In genomic region chr2:204024503-204024902, GRCh38 we compare ENCODE assay signal across 8 cellular contexts.
DNase-seq lines count a peak whose midpoint lies in the region; FAIRE-seq and TF ChIP-seq lines count a peak whose summit lies in the region.

No MANE protein-coding gene starts in this region.

- no peak overlapping the region for H3K4me3 Mint-ChIP-seq in astrocyte (ENCODE audit: unreplicated experiment)

- H3K4me1 Mint-ChIP-seq in astrocyte (ENCODE audit: low read depth, unreplicated experiment): peaks cover 18% of the 10 kb centered on the region

- H3K9ac ChIP-seq in astrocyte (ENCODE audit: low read length): no peak overlapping the region
- H3K9ac ChIP-seq in keratinocyte (ENCODE audit: control insufficient read depth, extremely low read depth, insufficient read depth, low read length): no peak overlapping the region

- H3K4me3 ChIP-seq in astrocyte (ENCODE audit: insufficient read depth, low read depth, low read length) (no peak overlapping the region), keratinocyte (ENCODE audit: control insufficient read depth in 2 of 3, extremely low read depth in 1 of 3, insufficient read depth in 2 of 3, low read depth in 1 of 3, low read length in 3 of 3) (no peak overlapping the region)

- no peak overlapping the region for H3K27ac Mint-ChIP-seq in astrocyte (ENCODE audit: unreplicated experiment)

- H3K4me1 ChIP-seq in astrocyte (ENCODE audit: insufficient read depth, low read length) (peaks cover 4% of the 10 kb centered on the region), keratinocyte (ENCODE audit: control insufficient read depth, extremely low read depth, insufficient read depth, low read length) (peaks cover 14% of the 10 kb centered on the region)

- H4K20me1 ChIP-seq in astrocyte (ENCODE audit: insufficient read depth, low read length) (no peaks in the 10 kb centered on the region), keratinocyte (ENCODE audit: control insufficient read depth, extremely low read depth, insufficient read depth, low read length) (no peaks in the 10 kb centered on the region)

- no peaks in the 10 kb centered on the region for H3K27me3 Mint-ChIP-seq in astrocyte (ENCODE audit: low read depth, unreplicated experiment)

- H3K79me2 ChIP-seq in astrocyte (ENCODE audit: insufficient read depth, low read length) (no peaks in the 10 kb centered on the region), keratinocyte (ENCODE audit: control insufficient read depth, insufficient read depth, low read length) (no peaks in the 10 kb centered on the region)

- peaks cover 4% of the 10 kb centered on the region for H3K27me3 ChIP-seq in astrocyte (ENCODE audit: insufficient read depth, low read length)
- no peaks in the 10 kb centered on the region for H3K27me3 ChIP-seq in keratinocyte (ENCODE audit: control insufficient read depth, extremely low read depth, insufficient read depth, low read length)

- H3K9me3 Mint-ChIP-seq in astrocyte (ENCODE audit: unreplicated experiment): no peaks in the 10 kb centered on the region

- no peaks in the 10 kb centered on the region for H3K36me3 Mint-ChIP-seq in astrocyte (ENCODE audit: low read depth, unreplicated experiment)

- no peaks in the 10 kb centered on the region for H3K9me1 ChIP-seq in keratinocyte (ENCODE audit: control insufficient read depth, extremely low read depth, insufficient read depth, low read length)

- DNase-seq in SIG-M5 treated with dmso at 0.1 percent for 504 hours (lab: John Stamatoyannopoulos, UW; ENCODE audit: unreplicated experiment) (peak; percentile 41), SIG-M5 (lab: John Stamatoyannopoulos, UW) (no peak), NCI-H1105 treated with DMSO at 0.1 percent for 48 hours (lab: John Stamatoyannopoulos, UW) (peak; percentile 45), astrocyte (ENCODE audit: low read depth) (peak; percentile 13), keratinocyte (ENCODE audit: low read depth, low spot score) (peak; percentile 2), urothelium cell line (ENCODE audit: low spot score) (peak; percentile 46)
- no peak for DNase-seq in stimulated activated CD4-positive, alpha-beta T cell treated with anti-CD3 and anti-CD28 coated beads, Interleukin-12 subunit alpha, Interleukin-12 subunit beta, amount 100 ng/mL, for 4 hours
- DNase-seq in activated CD4-positive, CD25-positive, alpha-beta regulatory T cell treated with anti-CD3 and anti-CD28 coated beads, Interleukin-2, amount 50 U/mL, for 72 hours: no peak

- H3K4me2 ChIP-seq in astrocyte (ENCODE audit: low read length) (no peak overlapping the region), keratinocyte (ENCODE audit: control insufficient read depth, extremely low read depth, insufficient read depth, low read depth, low read length) (no peak overlapping the region)

- H3K9me3 ChIP-seq in astrocyte (ENCODE audit: insufficient read depth, low read depth, low read length) (no peaks in the 10 kb centered on the region), keratinocyte (ENCODE audit: control insufficient read depth, low read depth, low read length) (no peaks in the 10 kb centered on the region)

- no peaks in the 10 kb centered on the region for H3K36me3 ChIP-seq in astrocyte (ENCODE audit: insufficient read depth, low read length)
- H3K36me3 ChIP-seq in keratinocyte (ENCODE audit: control insufficient read depth in 2 of 2, extremely low read depth in 1 of 2, insufficient read depth in 2 of 2, low read length in 2 of 2): no peaks in the 10 kb centered on the region

- dilution Hi-C loops in keratinocyte (cut with MboI; ENCODE audit: extremely low pct_ligation_motif_present, low sequenced_read_pairs): no loop called here

- peak; percentile 61 for TF ChIP-seq CTCF in astrocyte (IDR thresholded peaks at IDR 0.05; ENCODE audit: insufficient read depth, low read depth, low read length)
- peak; percentile 46 to 76 (median 58) for TF ChIP-seq CTCF in keratinocyte (optimal IDR thresholded peaks at IDR 0.05 in 1 of 3, IDR thresholded peaks at IDR 0.05 in 1 of 3, conservative IDR thresholded peaks at IDR 0.05 in 1 of 3; ENCODE audit: extremely low read depth in 1 of 3, insufficient read depth in 2 of 3, low read length in 3 of 3)

- H3K27ac ChIP-seq in astrocyte (ENCODE audit: low read depth, low read length) (no peak overlapping the region), keratinocyte (ENCODE audit: control insufficient read depth, insufficient read depth, low read length) (no peak overlapping the region)

- FAIRE-seq in astrocyte (lab: Jason Lieb, UNC): no peak
- FAIRE-seq in keratinocyte (lab: Jason Lieb, UNC): no peak
- no peak for FAIRE-seq in urothelium cell line (lab: Jason Lieb, UNC)

- H2AFZ ChIP-seq in astrocyte (ENCODE audit: low read depth, low read length) (no peak overlapping the region), keratinocyte (ENCODE audit: control insufficient read depth, low read length) (no peak overlapping the region)

Comparison
In these comparisons a context has a peak if more than half of its experiments do, and no peak if none do; other contexts are left out.
1. DNase-seq: peak in SIG-M5 treated with dmso at 0.1 percent for 504 hours (single experiment), NCI-H1105 treated with DMSO at 0.1 percent for 48 hours (single experiment), astrocyte (single experiment), keratinocyte (single experiment) and urothelium cell line (single experiment); none in SIG-M5 (single experiment), stimulated activated CD4-positive, alpha-beta T cell treated with anti-CD3 and anti-CD28 coated beads, Interleukin-12 subunit alpha, Interleukin-12 subunit beta, amount 100 ng/mL, for 4 hours (single experiment) and activated CD4-positive, CD25-positive, alpha-beta regulatory T cell treated with anti-CD3 and anti-CD28 coated beads, Interleukin-2, amount 50 U/mL, for 72 hours (single experiment).